1 cellular context compared by ENCODE assay signal in genomic region chr3:51672083-51672475, GRCh38.
TF ChIP-seq lines count a peak whose summit lies in the region.

No MANE protein-coding gene starts in this region.

TF ChIP-seq in HCT116, 20 proteins besides CTCF, POLR2A, EP300 and RAD21 (continued from another document):
- no peak for TF ChIP-seq SP1 (IDR thresholded peaks at IDR 0.05; ENCODE audit: low read depth)
- TF ChIP-seq TCF7L2 (IDR thresholded peaks at IDR 0.05; ENCODE audit: borderline replicate concordance, extremely low read depth, insufficient read depth, insufficient read length), result no peak
- no peak for TF ChIP-seq POLR2AphosphoS5 (IDR thresholded peaks at IDR 0.05; ENCODE audit: low read depth, low read length)
- no peak for TF ChIP-seq EZH2phosphoT487 (IDR thresholded peaks at IDR 0.05; ENCODE audit: borderline replicate concordance)
- no peak for TF ChIP-seq ATF3 (IDR thresholded peaks at IDR 0.05)
- TF ChIP-seq ELF1 (IDR thresholded peaks at IDR 0.05; ENCODE audit: borderline replicate concordance, low read depth), result no peak
- TF ChIP-seq ZNF274 (IDR thresholded peaks at IDR 0.05; ENCODE audit: low read depth, low read length), result no peak
- TF ChIP-seq CEBPB (IDR thresholded peaks at IDR 0.05; ENCODE audit: low read depth), result no peak
- TF ChIP-seq JUND (IDR thresholded peaks at IDR 0.05), result no peak
- TF ChIP-seq SIN3A (IDR thresholded peaks at IDR 0.05; ENCODE audit: low read depth), result no peak
- no peak for TF ChIP-seq MAX (IDR thresholded peaks at IDR 0.05)
- TF ChIP-seq ZFX (IDR thresholded peaks at IDR 0.05), result no peak
- no peak for TF ChIP-seq FOSL1 (IDR thresholded peaks at IDR 0.05; ENCODE audit: low read depth)
